ENCODE assay signal across 8 cellular contexts in genomic region chr12:124380793-124381453, GRCh38.
A peak's percentile ranks its signal among the peaks of the same experiment; 100 is the strongest.
DNase-seq lines count a peak whose midpoint lies in the region; ATAC-seq, FAIRE-seq and TF ChIP-seq lines count a peak whose summit lies in the region.

No MANE protein-coding gene starts in this region.

- peak overlapping the region; percentile 66 to 94 (median 88) for H3K4me2 ChIP-seq in BLaER1 treated with 17β-estradiol and CSF1 and Interleukin-3, amounts not matched to agents 10 nM and 100 nM
- peak overlapping the region; percentile 100 for H3K4me2 ChIP-seq in PC-9
- peak overlapping the region; percentile 18 for H3K4me2 ChIP-seq in endothelial cell of umbilical vein (ENCODE audit: insufficient read depth, low read length)
- H3K4me2 ChIP-seq in trophoblast cell (ENCODE audit: low read length), result no peak overlapping the region

- CTCF ChIA-PET in PC-9 (lab: Charles Lee), result interaction anchor here (0.5 kb wide), 1 partner anchor 42 kb away, joined by 3 read pairs; no protein-coding TSS in a partner anchor
- CTCF ChIA-PET in endothelial cell of umbilical vein (lab: Charles Lee), result interaction anchor here (0.7 to 3.7 kb wide), 22 partner anchors 9 to 387 kb away, joined by 3 to 53 read pairs (median 5); no protein-coding TSS in a partner anchor

- H2BK5ac ChIP-seq in trophoblast cell (ENCODE audit: low read depth, low read length, poor library complexity), result peak overlapping the region; percentile 7

- no peaks in the 10 kb centered on the region for H3K27me3 ChIP-seq in BLaER1 treated with 17β-estradiol and CSF1 and Interleukin-3, amounts not matched to agents 10 nM and 100 nM
- H3K27me3 ChIP-seq in PC-9 (ENCODE audit: insufficient read depth, low read depth) (no peaks in the 10 kb centered on the region), endothelial cell of umbilical vein (ENCODE audit: control insufficient read depth in 2 of 2, insufficient read depth in 2 of 2, low read length in 2 of 2) (no peaks in the 10 kb centered on the region), trophoblast cell (ENCODE audit: insufficient read depth, low read length) (no peaks in the 10 kb centered on the region)

- H3K9me2 ChIP-seq in PC-9 (ENCODE audit: insufficient read depth), result no peaks in the 10 kb centered on the region

- H3K23ac ChIP-seq in trophoblast cell (ENCODE audit: low read length), result no peak overlapping the region

- peak overlapping the region in 7 of 11 experiments; percentile 10 to 43 (median 34); a peak in 4 of 22 replicates for H3K27ac ChIP-seq in BLaER1 treated with 17β-estradiol and CSF1 and Interleukin-3, amounts not matched to agents 10 nM and 100 nM
- H3K27ac ChIP-seq in PC-9 (peak overlapping the region; percentile 13; the same call in 1 of the 2 replicates), endothelial cell of umbilical vein (ENCODE audit: insufficient read depth, low read depth, low read length) (peak overlapping the region; percentile 93), trophoblast cell (ENCODE audit: low read depth, low read length) (peak overlapping the region; percentile 55)

- no peak overlapping the region for H3K4ac ChIP-seq in trophoblast cell (ENCODE audit: low read depth, low read length)

- peak overlapping the region in 5 of 11 experiments; percentile 7 to 56 (median 50); a peak in 5 of 22 replicates for H3K9ac ChIP-seq in BLaER1 treated with 17β-estradiol and CSF1 and Interleukin-3, amounts not matched to agents 10 nM and 100 nM
- H3K9ac ChIP-seq in endothelial cell of umbilical vein (replicated peaks; ENCODE audit: extremely low read depth, insufficient read depth, low read length) (peak overlapping the region; percentile 65), trophoblast cell (ENCODE audit: low read length) (no peak overlapping the region)

- peaks cover 98 to 100% (median 100%) of the 10 kb centered on the region in 11 experiments for H4K20me1 ChIP-seq in BLaER1 treated with 17β-estradiol and CSF1 and Interleukin-3, amounts not matched to agents 10 nM and 100 nM
- H4K20me1 ChIP-seq in PC-9 (ENCODE audit: insufficient read depth), result peaks cover 60% of the 10 kb centered on the region
- no peaks in the 10 kb centered on the region for H4K20me1 ChIP-seq in endothelial cell of umbilical vein (replicated peaks; ENCODE audit: control insufficient read depth, extremely low read depth, insufficient read depth, low read length)

- intact Hi-C loops in PC-9 (cut with micrococcal nuclease; ENCODE audit: unreplicated experiment) (loop anchor here (1.0 kb wide), 1 partner anchor 12 kb away; no protein-coding TSS in a partner anchor), endothelial cell of umbilical vein (cut with micrococcal nuclease) (loop anchor here (1.0 to 2.0 kb wide), 10 partner anchors 7 to 536 kb away; partner anchors contain the start of gene NCOR2)

- no TSS peak for BruUV-seq in PC-9 (replicated peaks; lab: Mats Ljungman, UMichigan)
- BruUV-seq in endothelial cell of umbilical vein (replicated peaks; lab: Mats Ljungman, UMichigan), result no TSS peak

- no peaks in the 10 kb centered on the region for H3K9me1 ChIP-seq in endothelial cell of umbilical vein (replicated peaks; ENCODE audit: control insufficient read depth, extremely low read depth, insufficient read depth, low read length)

- H3F3A ChIP-seq in PC-9 (ENCODE audit: insufficient read depth, low read depth), result peaks cover 73% of the 10 kb centered on the region; the same call in 1 of the 2 replicates

- FAIRE-seq in endothelial cell of umbilical vein (lab: Jason Lieb, UNC), result peak; percentile 56

- peaks cover 94% of the 10 kb centered on the region for H3K79me2 ChIP-seq in PC-9 (ENCODE audit: low read depth)
- peaks cover 69% of the 10 kb centered on the region for H3K79me2 ChIP-seq in endothelial cell of umbilical vein (ENCODE audit: control insufficient read depth, insufficient read depth, low read length)
- H3K79me2 ChIP-seq in trophoblast cell (ENCODE audit: control insufficient read depth, insufficient read depth, low read length, poor library complexity), result peaks cover 6% of the 10 kb centered on the region

- TF ChIP-seq CTCF in PC-9 (conservative IDR thresholded peaks at IDR 0.05), result no peak
- no peak for TF ChIP-seq CTCF in endothelial cell of umbilical vein (IDR thresholded peaks at IDR 0.05; ENCODE audit: extremely low read depth in 1 of 2, insufficient read depth in 1 of 2, low read depth in 1 of 2, low read length in 2 of 2)
- TF ChIP-seq CTCF in GM20000 (IDR thresholded peaks at IDR 0.05; ENCODE audit: extremely low read depth, missing control alignments), result no peak

- H3K18ac ChIP-seq in trophoblast cell (ENCODE audit: low read length), result peak overlapping the region; percentile 40

- peaks cover 70 to 94% (median 84%) of the 10 kb centered on the region in 10 experiments for H3K4me1 ChIP-seq in BLaER1 treated with 17β-estradiol and CSF1 and Interleukin-3, amounts not matched to agents 10 nM and 100 nM
- H3K4me1 ChIP-seq in PC-9 (replicated peaks; ENCODE audit: insufficient read depth) (peaks cover 50% of the 10 kb centered on the region), endothelial cell of umbilical vein (ENCODE audit: control insufficient read depth, extremely low read depth, insufficient read depth, low read length) (peaks cover 70% of the 10 kb centered on the region), trophoblast cell (ENCODE audit: control insufficient read depth in 1 of 2, insufficient read depth in 2 of 2, low read length in 2 of 2) (peaks cover 49 to 51% of the 10 kb centered on the region in 2 experiments)

- H2BK12ac ChIP-seq in trophoblast cell (ENCODE audit: low read length), result peak overlapping the region; percentile 53

- H3K9me3 ChIP-seq in BLaER1 treated with 17β-estradiol and CSF1 and Interleukin-3, amounts not matched to agents 10 nM and 100 nM (replicated peaks in 1 of 11), result no peaks in the 10 kb centered on the region
- H3K9me3 ChIP-seq in PC-9 (ENCODE audit: insufficient read depth, low read depth) (no peaks in the 10 kb centered on the region), endothelial cell of umbilical vein (replicated peaks; ENCODE audit: control insufficient read depth, insufficient read depth, low read length) (no peaks in the 10 kb centered on the region), trophoblast cell (ENCODE audit: insufficient read depth, low read depth, low read length) (no peaks in the 10 kb centered on the region)

- no CpG with 5 or more reads among the region's 8 CpGs for WGBS in trophoblast cell (ENCODE audit: extremely low coverage, insufficient coverage, insufficient read length)

- DNase-seq in PC-9 (no peak), endothelial cell of umbilical vein (ENCODE audit: low read depth, low spot score) (peak; percentile 25), trophoblast cell (no peak), activated T-cell treated with anti-CD3 and anti-CD28 coated beads for 4 hours (no peak), GM20000 (ENCODE audit: low spot score) (no peak)

- no peak overlapping the region for H4K8ac ChIP-seq in trophoblast cell (ENCODE audit: low read depth, low read length)

- H3K36me3 ChIP-seq in BLaER1 treated with 17β-estradiol and CSF1 and Interleukin-3, amounts not matched to agents 10 nM and 100 nM, result peaks cover 35 to 86% (median 70%) of the 10 kb centered on the region in 11 experiments
- H3K36me3 ChIP-seq in PC-9 (ENCODE audit: low read depth) (peaks cover 40% of the 10 kb centered on the region), endothelial cell of umbilical vein (ENCODE audit: control insufficient read depth in 2 of 2, extremely low read depth in 1 of 2, insufficient read depth in 2 of 2, low read length in 2 of 2) (peaks cover 8 to 27% of the 10 kb centered on the region in 2 experiments), trophoblast cell (ENCODE audit: control insufficient read depth in 1 of 2, insufficient read depth in 2 of 2, low read length in 2 of 2) (peaks cover 72 to 76% of the 10 kb centered on the region in 2 experiments)

- ATAC-seq in HG03196 (IDR thresholded peaks at IDR 0.05; ENCODE audit: unreplicated experiment) (no peak), HG02763 (IDR thresholded peaks at IDR 0.05; ENCODE audit: unreplicated experiment) (no peak)

- TF ChIP-seq POLR2A in endothelial cell of umbilical vein (IDR thresholded peaks at IDR 0.05; ENCODE audit: low read depth, low read length), result no peak

- peak overlapping the region in 5 of 10 experiments; percentile 1 to 27 (median 10); a peak in 4 of 20 replicates for H3K4me3 ChIP-seq in BLaER1 treated with 17β-estradiol and CSF1 and Interleukin-3, amounts not matched to agents 10 nM and 100 nM
- no peak overlapping the region for H3K4me3 ChIP-seq in PC-9
- H3K4me3 ChIP-seq in endothelial cell of umbilical vein (replicated peaks in 1 of 3; ENCODE audit: insufficient read depth in 1 of 3, low read depth in 1 of 3, low read length in 3 of 3), result no peak overlapping the region
- H3K4me3 ChIP-seq in trophoblast cell (ENCODE audit: low read depth, low read length), result no peak overlapping the region

- peaks cover 28% of the 10 kb centered on the region for H3K79me1 ChIP-seq in trophoblast cell (ENCODE audit: low read length)

- no peak overlapping the region for H2AFZ ChIP-seq in PC-9
- H2AFZ ChIP-seq in endothelial cell of umbilical vein (ENCODE audit: low read depth, low read length), result no peak overlapping the region
- no peak overlapping the region for H2AFZ ChIP-seq in trophoblast cell (ENCODE audit: insufficient read depth, low read length, poor library complexity)

- no peak overlapping the region for H4K12ac ChIP-seq in trophoblast cell (ENCODE audit: low read depth, low read length)

- peak overlapping the region; percentile 4 for H3K14ac ChIP-seq in trophoblast cell (ENCODE audit: low read length)

- POLR2A ChIA-PET in PC-9 (lab: Charles Lee; ENCODE audit: unreplicated experiment) (interaction anchor here (0.6 to 0.8 kb wide), 2 partner anchors 11 to 34 kb away, joined by 3 to 11 read pairs; no protein-coding TSS in a partner anchor), endothelial cell of umbilical vein (lab: Charles Lee) (interaction anchor here (1.7 kb wide), 1 partner anchor 8 kb away, joined by 11 read pairs; no protein-coding TSS in a partner anchor)

- dilution Hi-C loops in endothelial cell of umbilical vein (cut with MboI; ENCODE audit: extremely low pct_ligation_motif_present, low sequenced_read_pairs), result no loop called here

- H2BK120ac ChIP-seq in trophoblast cell (ENCODE audit: insufficient read depth, low read length, poor library complexity), result peak overlapping the region; percentile 24

- H4K91ac ChIP-seq in trophoblast cell (ENCODE audit: low read depth, low read length), result peak overlapping the region; percentile 71

- no peak overlapping the region for H2AK5ac ChIP-seq in trophoblast cell (ENCODE audit: low read length)

TF ChIP-seq in endothelial cell of umbilical vein, 7 proteins besides CTCF, POLR2A, EP300 and RAD21 (continues in another document):
- TF ChIP-seq EZH2 (IDR thresholded peaks at IDR 0.05; ENCODE audit: borderline replicate concordance, low read depth, low read length, severe bottlenecking) (no peak), GATA2 (IDR thresholded peaks at IDR 0.05; ENCODE audit: insufficient read depth, insufficient read length, low read depth, low read length) (no peak), FOS (IDR thresholded peaks at IDR 0.05; ENCODE audit: borderline replicate concordance, insufficient read depth, low read length) (no peak), MAX (IDR thresholded peaks at IDR 0.05; ENCODE audit: insufficient read depth, insufficient read length) (no peak)

Comparison
In these comparisons a context has a peak if more than half of its experiments do, and no peak if none do; other contexts are left out.
1. H3K27ac ChIP-seq: peak in every context shown above with its lines; median percentile 93 in endothelial cell of umbilical vein; 55 in trophoblast cell; 34 in BLaER1 treated with 17β-estradiol and CSF1 and Interleukin-3, amounts not matched to agents 10 nM and 100 nM; 13 in PC-9.